Comparison of ENCODE assay signal across 19 cellular contexts in the genomic region with DNA sequence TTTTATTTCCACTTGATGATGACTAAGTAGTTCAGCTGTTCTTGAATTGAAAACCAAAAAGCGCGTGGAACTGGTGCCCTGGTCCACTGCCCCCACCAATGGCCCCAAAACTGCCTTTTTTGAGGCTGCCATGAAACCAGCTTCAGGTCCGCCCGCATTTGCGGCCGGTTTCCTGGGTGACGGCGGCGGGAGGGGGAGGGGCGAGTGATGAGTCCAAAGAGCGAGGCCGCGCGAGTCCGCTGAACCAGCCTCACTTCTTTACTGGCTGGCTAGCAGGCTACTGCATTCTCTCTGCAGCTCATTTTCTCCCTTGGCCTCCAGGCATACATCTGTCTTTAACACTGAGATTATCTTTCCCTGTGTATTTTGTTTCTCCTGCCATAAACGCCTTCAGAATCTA.
"Had no signal": no experiment of that assay in that cellular context is flagged by ENCODE, and none has a peak within 500 bp of the region (broad histone marks: within the 10 kb centered on the region; RNA-seq: fewer than 3 reads in every experiment).

No MANE protein-coding gene starts in this region.

- H3K9me3 Mint-ChIP-seq: nephron progenitor cell, type B pancreatic cell had no signal

- H3K27ac Mint-ChIP-seq: naive thymus-derived CD4-positive, alpha-beta T cell; nephron progenitor cell; type B pancreatic cell had no signal

- H3K36me3 Mint-ChIP-seq: type B pancreatic cell had no signal

- H3K4me1 ChIP-seq: esophagus muscularis mucosa, gastrocnemius medialis, sigmoid colon, stomach had no signal

- DNase-seq: effector CD8-positive, alpha-beta T cell; gastrocnemius medialis; kidney glomerular epithelial cell; mammary epithelial cell; naive thymus-derived CD4-positive, alpha-beta T cell; nephron progenitor cell; sigmoid colon; stimulated activated CD4-positive, alpha-beta T cell treated with anti-CD3 and anti-CD28 coated beads, Interleukin-2, amount 100 ng/mL, for 24 hours; stimulated activated naive CD4-positive, alpha-beta T cell; stomach; substantia nigra had no signal

- H3K27me3 ChIP-seq: esophagus muscularis mucosa, gastrocnemius medialis, hepatocyte, neutrophil, sigmoid colon, stomach had no signal

- H3K27me3 Mint-ChIP-seq: naive thymus-derived CD4-positive, alpha-beta T cell; type B pancreatic cell had no signal

- ATAC-seq: gastrocnemius medialis; naive thymus-derived CD4-positive, alpha-beta T cell had no signal

- H3K4me1 Mint-ChIP-seq: naive thymus-derived CD4-positive, alpha-beta T cell; nephron progenitor cell had no signal

- H3K9me3 ChIP-seq: esophagus muscularis mucosa, gastrocnemius medialis, neutrophil, sigmoid colon, stomach had no signal

- H3K4me2 ChIP-seq: hepatocyte had no signal

- H2AFZ ChIP-seq: hepatocyte had no signal

- H3K79me2 ChIP-seq: hepatocyte had no signal

- H3K4me3 Mint-ChIP-seq: naive thymus-derived CD4-positive, alpha-beta T cell; nephron progenitor cell; type B pancreatic cell had no signal

- H3K4me3 ChIP-seq: coronary artery, esophagus muscularis mucosa, gastrocnemius medialis, hepatocyte, sigmoid colon, skin epidermis, stomach had no signal

- FAIRE-seq: urothelium cell line had no signal

- H3K36me3 ChIP-seq: esophagus muscularis mucosa, gastrocnemius medialis, neutrophil, sigmoid colon, stomach had no signal

- H3K27ac ChIP-seq: coronary artery, epithelial cell of prostate, esophagus muscularis mucosa, gastrocnemius medialis, hepatocyte, neutrophil, sigmoid colon, skin epidermis, stomach had no signal
